In genomic region chr2:131347035-131347434, GRCh38 we compare ENCODE assay signal across 10 cellular contexts. TPM values are rescaled to one million over a fixed set of nuclear protein-coding genes. Genes with fewer than 3 reads are reported as not detected.
"Had no signal": no experiment of that assay in that cellular context is flagged by ENCODE, and none has a peak within 500 bp of the region (broad histone marks: within the 10 kb centered on the region; RNA-seq: fewer than 3 reads in every experiment).

No MANE protein-coding gene starts in this region.

RNA-seq across cellular contexts. Expression of gene RAB6D, which starts 16.9 kb away (rescaled TPM):
- total RNA-seq: activated CD4-positive, alpha-beta T cell treated with anti-CD3 and anti-CD28 coated beads, Interleukin-2, amount 10 ng/mL, durations not matched to agents 7 days and 5 days; activated naive CD4-positive, alpha-beta T cell treated with anti-CD3 and anti-CD28 coated beads, Interleukin-2, amount 50 U/mL, for 72 hours; activated naive CD8-positive, alpha-beta T cell treated with anti-CD3 and anti-CD28 coated beads, Interleukin-2, amount 10 ng/mL, durations not matched to agents 7 days and 5 days; ascending aorta; breast epithelium; cardiac muscle cell; dermis microvascular lymphatic vessel endothelial cell; endothelial cell of umbilical vein; gastroesophageal sphincter; glomerular endothelial cell had no signal
